1 cellular context compared by ENCODE assay signal in genomic region chr21:17819114-17819877, GRCh38.
A peak's percentile ranks its signal among the peaks of the same experiment; 100 is the strongest.
TF ChIP-seq lines count a peak whose summit lies in the region.

Gene C21orf91 (minus strand): TSS chr21:17819356. CDS start chr21:17818318, 1,038 bp downstream.

TF ChIP-seq in HEK293, 187 proteins besides CTCF, POLR2A, EP300 and RAD21 (continued from another document and continues in another):
- peak; percentile 95 for TF ChIP-seq ZBTB11 (tag by site-specific recombination; conservative IDR thresholded peaks at IDR 0.05; ENCODE audit: low read depth)
- TF ChIP-seq ZNF404 (tag by site-specific recombination; IDR thresholded peaks at IDR 0.05) = no peak
- TF ChIP-seq ZNF777 (tag by site-specific recombination; IDR thresholded peaks at IDR 0.05; ENCODE audit: borderline replicate concordance) = no peak
- TF ChIP-seq, protein P1, sequence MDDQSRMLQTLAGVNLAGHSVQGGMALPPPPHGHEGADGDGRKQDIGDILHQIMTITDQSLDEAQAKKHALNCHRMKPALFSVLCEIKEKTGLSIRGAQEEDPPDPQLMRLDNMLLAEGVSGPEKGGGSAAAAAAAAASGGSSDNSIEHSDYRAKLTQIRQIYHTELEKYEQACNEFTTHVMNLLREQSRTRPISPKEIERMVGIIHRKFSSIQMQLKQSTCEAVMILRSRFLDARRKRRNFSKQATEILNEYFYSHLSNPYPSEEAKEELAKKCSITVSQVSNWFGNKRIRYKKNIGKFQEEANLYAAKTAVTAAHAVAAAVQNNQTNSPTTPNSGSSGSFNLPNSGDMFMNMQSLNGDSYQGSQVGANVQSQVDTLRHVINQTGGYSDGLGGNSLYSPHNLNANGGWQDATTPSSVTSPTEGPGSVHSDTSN (CRISPR knock-in tag; IDR thresholded peaks at IDR 0.05) = no peak; the same call in 1 of the 2 replicates
- no peak for TF ChIP-seq ZNF202 (tag by site-specific recombination; IDR thresholded peaks at IDR 0.05; ENCODE audit: borderline replicate concordance)
- TF ChIP-seq ZNF140 (tag by site-specific recombination; IDR thresholded peaks at IDR 0.05) = no peak
- no peak for TF ChIP-seq ZNF488 (tag by site-specific recombination; IDR thresholded peaks at IDR 0.05)
- TF ChIP-seq YY2 (tag by site-specific recombination; IDR thresholded peaks at IDR 0.05) = no peak
- TF ChIP-seq, protein P2, sequence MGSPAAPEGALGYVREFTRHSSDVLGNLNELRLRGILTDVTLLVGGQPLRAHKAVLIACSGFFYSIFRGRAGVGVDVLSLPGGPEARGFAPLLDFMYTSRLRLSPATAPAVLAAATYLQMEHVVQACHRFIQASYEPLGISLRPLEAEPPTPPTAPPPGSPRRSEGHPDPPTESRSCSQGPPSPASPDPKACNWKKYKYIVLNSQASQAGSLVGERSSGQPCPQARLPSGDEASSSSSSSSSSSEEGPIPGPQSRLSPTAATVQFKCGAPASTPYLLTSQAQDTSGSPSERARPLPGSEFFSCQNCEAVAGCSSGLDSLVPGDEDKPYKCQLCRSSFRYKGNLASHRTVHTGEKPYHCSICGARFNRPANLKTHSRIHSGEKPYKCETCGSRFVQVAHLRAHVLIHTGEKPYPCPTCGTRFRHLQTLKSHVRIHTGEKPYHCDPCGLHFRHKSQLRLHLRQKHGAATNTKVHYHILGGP (tag by site-specific recombination; IDR thresholded peaks at IDR 0.05) = no peak
- TF ChIP-seq, protein P3, sequence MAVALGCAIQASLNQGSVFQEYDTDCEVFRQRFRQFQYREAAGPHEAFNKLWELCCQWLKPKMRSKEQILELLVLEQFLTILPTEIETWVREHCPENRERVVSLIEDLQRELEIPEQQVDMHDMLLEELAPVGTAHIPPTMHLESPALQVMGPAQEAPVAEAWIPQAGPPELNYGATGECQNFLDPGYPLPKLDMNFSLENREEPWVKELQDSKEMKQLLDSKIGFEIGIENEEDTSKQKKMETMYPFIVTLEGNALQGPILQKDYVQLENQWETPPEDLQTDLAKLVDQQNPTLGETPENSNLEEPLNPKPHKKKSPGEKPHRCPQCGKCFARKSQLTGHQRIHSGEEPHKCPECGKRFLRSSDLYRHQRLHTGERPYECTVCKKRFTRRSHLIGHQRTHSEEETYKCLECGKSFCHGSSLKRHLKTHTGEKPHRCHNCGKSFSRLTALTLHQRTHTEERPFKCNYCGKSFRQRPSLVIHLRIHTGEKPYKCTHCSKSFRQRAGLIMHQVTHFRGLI (tag by site-specific recombination; IDR thresholded peaks at IDR 0.05) = no peak
- no peak for TF ChIP-seq ZNF785 (tag by site-specific recombination; IDR thresholded peaks at IDR 0.05)
- no peak for TF ChIP-seq ZNF302 (tag by site-specific recombination; IDR thresholded peaks at IDR 0.05; ENCODE audit: low read depth)
- TF ChIP-seq ZNF600 (tag by site-specific recombination; IDR thresholded peaks at IDR 0.05) = no peak
- TF ChIP-seq ZNF416 (tag by site-specific recombination; IDR thresholded peaks at IDR 0.05) = no peak
- TF ChIP-seq ZNF132 (tag by site-specific recombination; IDR thresholded peaks at IDR 0.05; ENCODE audit: borderline replicate concordance) = no peak
- TF ChIP-seq ZNF518A (tag by site-specific recombination; conservative IDR thresholded peaks at IDR 0.05; ENCODE audit: low read depth) = no peak
- no peak for TF ChIP-seq ZNF549 (tag by site-specific recombination; IDR thresholded peaks at IDR 0.05)
- TF ChIP-seq, protein P4, sequence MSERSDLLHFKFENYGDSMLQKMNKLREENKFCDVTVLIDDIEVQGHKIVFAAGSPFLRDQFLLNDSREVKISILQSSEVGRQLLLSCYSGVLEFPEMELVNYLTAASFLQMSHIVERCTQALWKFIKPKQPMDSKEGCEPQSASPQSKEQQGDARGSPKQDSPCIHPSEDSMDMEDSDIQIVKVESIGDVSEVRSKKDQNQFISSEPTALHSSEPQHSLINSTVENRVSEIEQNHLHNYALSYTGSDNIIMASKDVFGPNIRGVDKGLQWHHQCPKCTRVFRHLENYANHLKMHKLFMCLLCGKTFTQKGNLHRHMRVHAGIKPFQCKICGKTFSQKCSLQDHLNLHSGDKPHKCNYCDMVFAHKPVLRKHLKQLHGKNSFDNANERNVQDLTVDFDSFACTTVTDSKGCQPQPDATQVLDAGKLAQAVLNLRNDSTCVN (tag by site-specific recombination; optimal IDR thresholded peaks at IDR 0.05) = peak; percentile 54
- TF ChIP-seq ZNF664 (tag by site-specific recombination; IDR thresholded peaks at IDR 0.05) = no peak
- TF ChIP-seq ZNF677 (tag by site-specific recombination; IDR thresholded peaks at IDR 0.05) = no peak
- no peak for TF ChIP-seq RBAK (tag by site-specific recombination; IDR thresholded peaks at IDR 0.05)
- no peak for TF ChIP-seq ZNF423 (tag by site-specific recombination; IDR thresholded peaks at IDR 0.05)
- no peak for TF ChIP-seq ZNF398 (tag by site-specific recombination; IDR thresholded peaks at IDR 0.05)
- TF ChIP-seq PRDM10 (tag by site-specific recombination; IDR thresholded peaks at IDR 0.05) = peak; percentile 99
- TF ChIP-seq ZBTB7A (tag by site-specific recombination; IDR thresholded peaks at IDR 0.05; ENCODE audit: low read depth) = no peak
- no peak for TF ChIP-seq KLF1 (tag by site-specific recombination; IDR thresholded peaks at IDR 0.05)
- TF ChIP-seq ZNF433 (tag by site-specific recombination; IDR thresholded peaks at IDR 0.05; ENCODE audit: low read depth) = no peak
- TF ChIP-seq HOXA7 (CRISPR knock-in tag; IDR thresholded peaks at IDR 0.05; ENCODE audit: borderline replicate concordance) = no peak
- no peak for TF ChIP-seq ZNF266 (tag by site-specific recombination; IDR thresholded peaks at IDR 0.05; ENCODE audit: low read depth)
- no peak for TF ChIP-seq ZBTB1 (tag by site-specific recombination; IDR thresholded peaks at IDR 0.05)
- TF ChIP-seq, protein P5, sequence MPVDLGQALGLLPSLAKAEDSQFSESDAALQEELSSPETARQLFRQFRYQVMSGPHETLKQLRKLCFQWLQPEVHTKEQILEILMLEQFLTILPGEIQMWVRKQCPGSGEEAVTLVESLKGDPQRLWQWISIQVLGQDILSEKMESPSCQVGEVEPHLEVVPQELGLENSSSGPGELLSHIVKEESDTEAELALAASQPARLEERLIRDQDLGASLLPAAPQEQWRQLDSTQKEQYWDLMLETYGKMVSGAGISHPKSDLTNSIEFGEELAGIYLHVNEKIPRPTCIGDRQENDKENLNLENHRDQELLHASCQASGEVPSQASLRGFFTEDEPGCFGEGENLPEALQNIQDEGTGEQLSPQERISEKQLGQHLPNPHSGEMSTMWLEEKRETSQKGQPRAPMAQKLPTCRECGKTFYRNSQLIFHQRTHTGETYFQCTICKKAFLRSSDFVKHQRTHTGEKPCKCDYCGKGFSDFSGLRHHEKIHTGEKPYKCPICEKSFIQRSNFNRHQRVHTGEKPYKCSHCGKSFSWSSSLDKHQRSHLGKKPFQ (tag by site-specific recombination; IDR thresholded peaks at IDR 0.05) = no peak
- no peak for TF ChIP-seq ZNF580 (tag by site-specific recombination; IDR thresholded peaks at IDR 0.05)
- TF ChIP-seq ZNF529 (tag by site-specific recombination; IDR thresholded peaks at IDR 0.05; ENCODE audit: insufficient replicate concordance) = no peak
- TF ChIP-seq ZNF311 (tag by site-specific recombination; IDR thresholded peaks at IDR 0.05; ENCODE audit: borderline replicate concordance) = no peak
- no peak for TF ChIP-seq MEIS1 (CRISPR knock-in tag; IDR thresholded peaks at IDR 0.05; ENCODE audit: borderline replicate concordance)
